In the genomic region with DNA sequence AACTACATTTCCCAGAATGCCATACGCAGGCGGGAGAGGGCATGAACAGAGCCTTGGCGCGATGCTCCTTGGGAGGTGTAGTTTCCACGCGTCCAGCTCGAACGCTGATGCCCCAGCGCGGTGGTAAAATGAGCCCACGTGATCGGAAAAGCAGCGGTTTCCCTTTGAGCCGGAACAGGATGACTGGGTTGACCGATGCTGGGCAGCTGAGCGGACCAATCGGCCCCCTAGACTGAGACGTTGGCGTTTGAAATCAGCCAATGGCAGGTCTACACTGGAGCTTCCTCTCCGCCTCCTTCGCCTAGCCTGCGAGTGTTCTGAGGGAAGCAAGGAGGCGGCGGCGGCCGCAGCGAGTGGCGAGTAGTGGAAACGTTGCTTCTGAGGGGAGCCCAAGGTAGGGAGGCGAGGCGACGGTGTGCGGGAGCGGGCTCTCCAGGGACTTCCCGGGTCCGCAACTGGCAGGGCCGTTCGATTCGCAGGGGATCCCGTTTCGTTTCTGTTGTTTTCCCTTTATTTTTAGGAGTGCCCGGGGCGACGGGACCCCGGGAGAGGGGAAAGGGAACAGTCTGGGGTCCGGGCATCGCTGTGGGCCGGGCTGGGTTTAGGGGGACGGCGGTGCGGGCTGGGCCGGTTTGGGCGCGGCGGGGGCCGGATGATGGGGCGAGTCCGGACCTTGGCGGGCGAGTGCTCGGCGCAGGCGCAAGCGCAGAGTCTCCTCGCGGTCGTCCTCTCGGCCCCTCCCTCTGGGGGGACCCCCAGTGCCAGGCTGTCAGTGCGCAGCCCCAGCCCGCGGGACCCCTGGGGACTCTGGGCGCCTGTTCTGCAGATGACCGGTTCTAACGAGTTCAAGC, we compare ENCODE assay signal across 8 cellular contexts. TPM values are rescaled to one million over a fixed set of nuclear protein-coding genes. Genes with fewer than 3 reads are reported as not detected.
DNase-seq lines count a peak whose midpoint lies in the region; ATAC-seq lines count a peak whose summit lies in the region.

BUB3 (plus strand) TSS at position 311 of the 851 bp plus-strand sequence; CDS start at position 827, 516 bp downstream.

- H3K9me3 ChIP-seq in NT2/D1 (ENCODE audit: insufficient read depth, low read length) (no peaks in the 10 kb centered on the region), endocrine pancreas (ENCODE audit: control insufficient read depth, low read length) (no peaks in the 10 kb centered on the region), mesenchymal stem cell (ENCODE audit: control insufficient read depth, low read length) (no peaks in the 10 kb centered on the region)

- peak within 1 kb of the TSS; percentile 98 for H3K4me3 Mint-ChIP-seq in activated CD8-positive, alpha-beta memory T cell treated with anti-CD3 and anti-CD28 coated beads, Interleukin-2, amount 10 ng/mL, durations not matched to agents 7 days and 5 days

- H4K91ac ChIP-seq in mesenchymal stem cell (ENCODE audit: low read length), result peak within 1 kb of the TSS; percentile 89

- peaks cover 65% of the 10 kb centered on the region for H3K4me1 Mint-ChIP-seq in activated CD8-positive, alpha-beta memory T cell treated with anti-CD3 and anti-CD28 coated beads, Interleukin-2, amount 10 ng/mL, durations not matched to agents 7 days and 5 days

- H2BK5ac ChIP-seq in mesenchymal stem cell (ENCODE audit: low read depth, low read length, poor library complexity, severe bottlenecking), result peak within 1 kb of the TSS; percentile 39

- DNase-seq in COR-L47 (lab: John Stamatoyannopoulos, UW), result peak; percentile 95
- peak; percentile 33 to 98 (median 95) for DNase-seq in HUDEP-2 (lab: John Stamatoyannopoulos, UW; ENCODE audit: unreplicated experiment in 76 of 76)
- peak; percentile 96 for DNase-seq in NT2/D1 (ENCODE audit: low read depth, low spot score)
- peak; percentile 98 for DNase-seq in activated CD8-positive, alpha-beta memory T cell treated with anti-CD3 and anti-CD28 coated beads, Interleukin-2, amount 10 ng/mL, durations not matched to agents 7 days and 5 days
- peak; percentile 100 for DNase-seq in mesenchymal stem cell
- peak; percentile 90 for DNase-seq in stimulated activated CD8-positive, alpha-beta memory T cell treated with anti-CD3 and anti-CD28 coated beads, Interleukin-12 subunit alpha, Interleukin-12 subunit beta, amount 100 ng/mL, for 4 hours (ENCODE audit: low read depth)

- H3K27me3 Mint-ChIP-seq in activated CD8-positive, alpha-beta memory T cell treated with anti-CD3 and anti-CD28 coated beads, Interleukin-2, amount 10 ng/mL, durations not matched to agents 7 days and 5 days, result peaks cover 21% of the 10 kb centered on the region

- ATAC-seq in GM21381 (IDR thresholded peaks at IDR 0.05; ENCODE audit: unreplicated experiment), result peak; percentile 89
- ATAC-seq in activated CD8-positive, alpha-beta memory T cell treated with anti-CD3 and anti-CD28 coated beads, Interleukin-2, amount 10 ng/mL, durations not matched to agents 7 days and 5 days, result peak; percentile 94

- peak within 1 kb of the TSS; percentile 90 for H2BK120ac ChIP-seq in mesenchymal stem cell (ENCODE audit: low read depth, low read length)

- no peaks in the 10 kb centered on the region for H3K79me1 ChIP-seq in mesenchymal stem cell (replicated peaks; ENCODE audit: low read length, poor library complexity, severe bottlenecking)

- peak within 1 kb of the TSS; percentile 89 to 94 for H3K18ac ChIP-seq in mesenchymal stem cell (ENCODE audit: low read depth in 1 of 2, low read length in 2 of 2)

- H3K4me3 ChIP-seq in NT2/D1 (ENCODE audit: insufficient read length, low read depth) (peak within 1 kb of the TSS; percentile 91), endocrine pancreas (ENCODE audit: control insufficient read depth, insufficient read depth, low read length) (peak within 1 kb of the TSS; percentile 54), mesenchymal stem cell (ENCODE audit: insufficient read depth in 1 of 2, low read depth in 1 of 2, low read length in 2 of 2) (peak within 1 kb of the TSS; percentile 82 to 84)

- H3K4me1 ChIP-seq in NT2/D1 (ENCODE audit: insufficient read depth, insufficient read length) (no peaks in the 10 kb centered on the region), endocrine pancreas (ENCODE audit: control insufficient read depth, insufficient read depth, low read length) (no peaks in the 10 kb centered on the region), mesenchymal stem cell (ENCODE audit: control insufficient read depth, insufficient read depth, low read depth, low read length) (peaks cover 21% of the 10 kb centered on the region)

- H3K4ac ChIP-seq in mesenchymal stem cell (ENCODE audit: low read depth in 1 of 2, low read length in 2 of 2), result peak within 1 kb of the TSS; percentile 42 to 54

- H3K9ac ChIP-seq in NT2/D1 (ENCODE audit: insufficient read length, low read depth), result peak within 1 kb of the TSS; percentile 89
- peak within 1 kb of the TSS; percentile 74 for H3K9ac ChIP-seq in endocrine pancreas (ENCODE audit: control insufficient read depth, insufficient read depth, low read length)
- peak within 1 kb of the TSS; percentile 97 for H3K9ac ChIP-seq in mesenchymal stem cell (ENCODE audit: low read length)

- peak within 1 kb of the TSS; percentile 51 for H3K4me2 ChIP-seq in mesenchymal stem cell (ENCODE audit: low read length, poor library complexity, severe bottlenecking)

- WGBS in mesenchymal stem cell, result under 1% methylated on average over 55 of the region's 74 CpGs

- peaks cover 47% of the 10 kb centered on the region for H3K36me3 Mint-ChIP-seq in activated CD8-positive, alpha-beta memory T cell treated with anti-CD3 and anti-CD28 coated beads, Interleukin-2, amount 10 ng/mL, durations not matched to agents 7 days and 5 days

- H4K8ac ChIP-seq in mesenchymal stem cell (ENCODE audit: low read length), result peak within 1 kb of the TSS; percentile 94

- H3K27me3 ChIP-seq in NT2/D1 (ENCODE audit: insufficient read depth, insufficient read length) (peaks cover 46% of the 10 kb centered on the region), endocrine pancreas (ENCODE audit: control insufficient read depth, insufficient read depth, low read length) (peaks cover 17% of the 10 kb centered on the region), mesenchymal stem cell (ENCODE audit: control insufficient read depth in 1 of 2, insufficient read depth in 1 of 2, low read length in 2 of 2) (peaks cover 37% of the 10 kb centered on the region in 2 experiments)

- H3K27ac Mint-ChIP-seq in activated CD8-positive, alpha-beta memory T cell treated with anti-CD3 and anti-CD28 coated beads, Interleukin-2, amount 10 ng/mL, durations not matched to agents 7 days and 5 days, result peak within 1 kb of the TSS; percentile 100

- no peak within 1 kb of the TSS for H2AK5ac ChIP-seq in mesenchymal stem cell (ENCODE audit: low read length, severe bottlenecking)

- peak within 1 kb of the TSS; percentile 73 for H2AFZ ChIP-seq in mesenchymal stem cell (ENCODE audit: low read depth, low read length)

- H3K14ac ChIP-seq in mesenchymal stem cell (ENCODE audit: low read length in 2 of 2), result no peak within 1 kb of the TSS

- CTCF ChIA-PET in activated CD8-positive, alpha-beta memory T cell treated with anti-CD3 and anti-CD28 coated beads, Interleukin-2, amount 10 ng/mL, durations not matched to agents 7 days and 5 days (lab: Charles Lee), result interaction anchor here (0.6 to 1.6 kb wide), 6 partner anchors 10 to 174 kb away, joined by 3 to 5 read pairs (median 3); partner anchors contain the start of gene PSTK

- H2BK15ac ChIP-seq in mesenchymal stem cell (ENCODE audit: low read depth, poor library complexity, severe bottlenecking), result peak within 1 kb of the TSS; percentile 93

- H2BK12ac ChIP-seq in mesenchymal stem cell (ENCODE audit: low read length in 2 of 2), result no peak within 1 kb of the TSS

- H3K23ac ChIP-seq in mesenchymal stem cell (ENCODE audit: low read length in 2 of 2), result peak within 1 kb of the TSS in 1 of 2 experiments; percentile 23

- peak within 1 kb of the TSS; percentile 88 for H3K27ac ChIP-seq in mesenchymal stem cell (ENCODE audit: low read length, poor library complexity, severe bottlenecking)

- peaks cover 43% of the 10 kb centered on the region for H3K36me3 ChIP-seq in NT2/D1 (ENCODE audit: insufficient read depth, insufficient read length, low read length)
- H3K36me3 ChIP-seq in endocrine pancreas (ENCODE audit: control insufficient read depth, insufficient read depth, low read length), result no peaks in the 10 kb centered on the region
- peaks cover 3 to 41% of the 10 kb centered on the region in 2 experiments for H3K36me3 ChIP-seq in mesenchymal stem cell (ENCODE audit: control insufficient read depth in 1 of 2, insufficient read depth in 2 of 2, low read depth in 1 of 2, low read length in 2 of 2)

- no peaks in the 10 kb centered on the region for H3K9me3 Mint-ChIP-seq in activated CD8-positive, alpha-beta memory T cell treated with anti-CD3 and anti-CD28 coated beads, Interleukin-2, amount 10 ng/mL, durations not matched to agents 7 days and 5 days (ENCODE audit: low read depth)

RNA-seq across cellular contexts. Expression of gene BUB3, which starts in this region (rescaled TPM):
- total RNA-seq in activated CD8-positive, alpha-beta memory T cell treated with anti-CD3 and anti-CD28 coated beads, Interleukin-2, amount 10 ng/mL, durations not matched to agents 7 days and 5 days, result 100 to 1,000 TPM; 282 to 319 TPM
- polyA plus RNA-seq in mesenchymal stem cell (2013, experiment 1 of 2), result 52.0 TPM
- 54.7 TPM for polyA plus RNA-seq in mesenchymal stem cell (2013, experiment 2 of 2)

Comparison
In these comparisons a context has a peak if more than half of its experiments do, and no peak if none do; other contexts are left out.
1. Peak in every context shown above with its lines: DNase-seq, ATAC-seq, H3K4me3 ChIP-seq and H3K27ac ChIP-seq.